8 cellular contexts compared by ENCODE assay signal in the genomic region with DNA sequence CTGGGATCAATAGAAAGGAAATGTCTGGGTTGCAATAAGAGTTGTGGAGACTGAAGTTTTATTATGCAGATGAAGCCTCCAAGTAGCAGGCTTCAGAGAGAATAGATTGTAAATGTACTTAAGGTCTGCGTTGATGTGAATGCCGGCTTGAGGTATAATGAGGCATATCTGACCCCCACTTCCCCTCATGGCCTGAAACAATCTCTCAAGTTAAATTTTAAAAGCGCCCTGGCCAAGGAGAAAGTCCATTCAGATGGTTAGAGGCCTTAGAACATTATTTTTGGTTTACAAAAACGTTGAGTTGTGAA. TPM values are rescaled to one million over a fixed set of nuclear protein-coding genes. Genes with fewer than 3 reads are reported as not detected.
DNase-seq lines count a peak whose midpoint lies in the region; ATAC-seq and TF ChIP-seq lines count a peak whose summit lies in the region.

No MANE protein-coding gene starts in this region.

- H3K4me1 ChIP-seq in body of pancreas (peaks cover 32% of the 10 kb centered on the region), mesodermal cell (ENCODE audit: control insufficient read depth, insufficient read depth, low read length, poor library complexity, severe bottlenecking) (peaks cover 31% of the 10 kb centered on the region)

- intact Hi-C loops in Right ventricle myocardium inferior (cut with DNase I) (loop anchor here (2.0 kb wide), 2 partner anchors 63 to 159 kb away; partner anchors contain the start of gene ATF1), cardiac septum (cut with DNase I) (no loop called here), body of pancreas (cut with DNase I) (no loop called here)

- H3K36me3 ChIP-seq in body of pancreas (replicated peaks in 1 of 2; ENCODE audit: insufficient read depth in 1 of 2, low read depth in 2 of 2) (no peaks in the 10 kb centered on the region), mesodermal cell (ENCODE audit: control insufficient read depth, insufficient read depth, low read length) (no peaks in the 10 kb centered on the region)

- H3K27ac ChIP-seq in body of pancreas = peak overlapping the region; percentile 82 to 87 (median 84)
- H3K27ac ChIP-seq in mesodermal cell (ENCODE audit: low read depth, low read length, severe bottlenecking) = peak overlapping the region; percentile 87

- no peak for TF ChIP-seq CTCF in body of pancreas (IDR thresholded peaks at IDR 0.05)

- DNase-seq in Right ventricle myocardium inferior (ENCODE audit: missing footprints) (no peak), cardiac septum (ENCODE audit: low spot score) (no peak), body of pancreas (no peak), mucosa of gallbladder (ENCODE audit: low spot score) (no peak)

- no peak for TF ChIP-seq POLR2A in body of pancreas (IDR thresholded peaks at IDR 0.05)

- H3K9me3 ChIP-seq in body of pancreas (no peaks in the 10 kb centered on the region), mesodermal cell (ENCODE audit: control insufficient read depth, low read length) (no peaks in the 10 kb centered on the region)

- no peaks in the 10 kb centered on the region for H3K27me3 ChIP-seq in body of pancreas

- no peak overlapping the region for H3K4me3 ChIP-seq in body of pancreas
- peak overlapping the region; percentile 47 for H3K4me3 ChIP-seq in mesodermal cell (ENCODE audit: extremely low read depth, insufficient read depth, low read length, poor library complexity, severe bottlenecking)

- 0 to 1% methylated on average over 4 of the region's 4 CpGs for WGBS in body of pancreas, 2 donors
- 0% methylated on average over 2 of the region's 4 CpGs; no CpG with 5 or more reads in 1 of the 2 experiments for WGBS in mesodermal cell (ENCODE audit: insufficient coverage in 2 of 2), 2 experiments

- peak; percentile 0 for ATAC-seq in Right ventricle myocardium inferior
- ATAC-seq in body of pancreas = no peak
- no peak for ATAC-seq in GM21381 (IDR thresholded peaks at IDR 0.05; ENCODE audit: unreplicated experiment)
- ATAC-seq in HG03521 (IDR thresholded peaks at IDR 0.05; ENCODE audit: unreplicated experiment) = no peak
- ATAC-seq in GM21529 (IDR thresholded peaks at IDR 0.05; ENCODE audit: unreplicated experiment) = no peak

RNA-seq across cellular contexts. Expression of gene HIGD1C, which starts 28.3 kb away (rescaled TPM):
- total RNA-seq in Right ventricle myocardium inferior (not detected), cardiac septum (not detected), body of pancreas (not detected), mucosa of gallbladder (not detected)
- polyA plus RNA-seq in mesodermal cell (2013, experiment 1 of 2) = not detected
- not detected for polyA plus RNA-seq in mesodermal cell (2013, experiment 2 of 2)
